In the genomic region with DNA sequence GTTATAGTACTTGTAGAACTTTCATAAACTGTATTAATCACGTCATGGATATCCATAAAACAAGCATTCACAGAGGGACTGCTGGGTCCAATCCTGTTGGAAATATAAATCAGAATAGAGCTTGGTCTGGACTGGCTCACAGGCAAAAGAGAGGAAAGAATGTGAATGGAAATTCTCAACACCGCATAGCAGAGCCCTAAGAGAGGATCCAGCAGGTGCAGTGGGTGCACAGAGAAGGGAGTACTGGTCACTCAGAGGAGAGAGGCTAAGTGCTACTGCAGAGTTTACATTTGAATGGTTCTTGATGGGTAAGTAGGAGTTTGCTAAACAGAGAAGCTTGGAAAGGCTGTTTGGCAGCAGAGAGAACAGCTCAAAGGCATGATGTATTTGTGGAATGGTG, we compare ENCODE assay signal across 23 cellular contexts.
"Had no signal": no experiment of that assay in that cellular context is flagged by ENCODE, and none has a peak within 500 bp of the region (broad histone marks: within the 10 kb centered on the region; RNA-seq: fewer than 3 reads in every experiment).

No MANE protein-coding gene starts in this region.

- H3K4me1 Mint-ChIP-seq: natural killer cell had no signal

- H3K4me3 ChIP-seq: ascending aorta, esophagus squamous epithelium, mucosa of descending colon, pancreas, tibial nerve, vagina had no signal

- DNase-seq: activated CD4-positive, CD25-positive, alpha-beta regulatory T cell treated with anti-CD3 and anti-CD28 coated beads, Interleukin-2, amount 50 U/mL, for 72 hours; activated CD8-positive, alpha-beta memory T cell treated with anti-CD3 and anti-CD28 coated beads for 24 hours; activated CD8-positive, alpha-beta memory T cell treated with anti-CD3 and anti-CD28 coated beads, Interleukin-2, amount 50 U/mL, for 48 hours; activated effector memory CD4-positive, alpha-beta T cell treated with Interleukin-2 at 50 U/mL for 16 hours; activated naive CD4-positive, alpha-beta T cell treated with anti-CD3 and anti-CD28 coated beads, Interleukin-2, amount 50 U/mL, for 16 hours; activated T-cell treated with anti-CD3 and anti-CD28 coated beads, Interleukin-2, amount 50 U/mL, for 48 hours; dermis blood vessel endothelial cell; effector memory CD8-positive, alpha-beta T cell; esophagus squamous epithelium; hippocampal formation; mesenchymal stem cell; mucosa of descending colon; natural killer cell; pancreas; stimulated activated CD4-positive, alpha-beta T cell treated with anti-CD3 and anti-CD28 coated beads, Interleukin-12 subunit alpha, Interleukin-12 subunit beta, amount 100 ng/mL, for 4 hours; stimulated activated CD4-positive, alpha-beta T cell treated with anti-CD3 and anti-CD28 coated beads, Interleukin-1b, Interleukin-23, amount 100 ng/mL, for 48 hours; stimulated activated CD8-positive, alpha-beta memory T cell treated with anti-CD3 and anti-CD28 coated beads, Interleukin-4, amount 100 ng/mL, for 48 hours; stimulated activated naive CD4-positive, alpha-beta T cell treated with Interleukin-2 at 50 U/mL for 16 hours; substantia nigra had no signal

- ATAC-seq: effector memory CD8-positive, alpha-beta T cell; natural killer cell; pancreas had no signal

- H3K4me1 ChIP-seq: esophagus squamous epithelium, tibial nerve, vagina had no signal

- H3K36me3 Mint-ChIP-seq: natural killer cell had no signal

- H3K9me3 ChIP-seq: ascending aorta, esophagus squamous epithelium, mucosa of descending colon, pancreas, tibial nerve, vagina had no signal

- H3K36me3 ChIP-seq: ascending aorta, esophagus squamous epithelium, pancreas, tibial nerve, vagina had no signal

- H3K27ac ChIP-seq: ascending aorta, esophagus squamous epithelium, pancreas, tibial nerve, vagina had no signal

- H3K9me3 Mint-ChIP-seq: effector memory CD8-positive, alpha-beta T cell; T-helper 1 cell treated with Interleukin-12 subunit alpha and Interleukin-12 subunit beta and Interleukin-4 antibody, amounts not matched to agents 30 μg/mL and 1 μg/mL, for 36 hours had no signal

- H3K27ac Mint-ChIP-seq: effector memory CD8-positive, alpha-beta T cell; natural killer cell; T-helper 1 cell treated with Interleukin-12 subunit alpha and Interleukin-12 subunit beta and Interleukin-4 antibody, amounts not matched to agents 30 μg/mL and 1 μg/mL, for 36 hours had no signal

- H3K4me3 Mint-ChIP-seq: effector memory CD8-positive, alpha-beta T cell; natural killer cell; T-helper 1 cell treated with Interleukin-12 subunit alpha and Interleukin-12 subunit beta and Interleukin-4 antibody, amounts not matched to agents 30 μg/mL and 1 μg/mL, for 36 hours had no signal

- H3K27me3 ChIP-seq: ascending aorta, esophagus squamous epithelium, pancreas, tibial nerve, vagina had no signal

- H3K27me3 Mint-ChIP-seq: effector memory CD8-positive, alpha-beta T cell had no signal
